ENCODE assay signal across 1 cellular context in genomic region chr3:52528596-52529375, GRCh38.
TF ChIP-seq lines count a peak whose summit lies in the region.

No MANE protein-coding gene starts in this region.

TF ChIP-seq in GM12878, 131 proteins besides CTCF, POLR2A, EP300 and RAD21:
- TF ChIP-seq POU2F2 (IDR thresholded peaks at IDR 0.05; ENCODE audit: borderline replicate concordance, low read depth, low read length) (no peak), KAT2A (conservative IDR thresholded peaks at IDR 0.05; ENCODE audit: control insufficient read depth, low read depth, low read length) (no peak), SMC3 (IDR thresholded peaks at IDR 0.05; ENCODE audit: borderline replicate concordance, low read length) (no peak), BCL3 (IDR thresholded peaks at IDR 0.05; ENCODE audit: borderline replicate concordance, insufficient read depth, low read depth, low read length, poor library complexity, severe bottlenecking) (no peak), GABPA (IDR thresholded peaks at IDR 0.05; ENCODE audit: low read depth) (no peak), CEBPZ (IDR thresholded peaks at IDR 0.05; ENCODE audit: low read depth, low read length) (no peak), MEF2B (IDR thresholded peaks at IDR 0.05; ENCODE audit: partially characterized antibody, poor library complexity, severe bottlenecking) (no peak), SMAD1 (IDR thresholded peaks at IDR 0.05; ENCODE audit: low read depth, partially characterized antibody) (no peak), BCLAF1 (IDR thresholded peaks at IDR 0.05) (no peak), TCF3 (IDR thresholded peaks at IDR 0.05; ENCODE audit: borderline replicate concordance, insufficient read depth, low read depth, low read length) (no peak), CBX3 (IDR thresholded peaks at IDR 0.05; ENCODE audit: borderline replicate concordance, low read depth) (no peak), ZNF217 (IDR thresholded peaks at IDR 0.05) (no peak), SREBF1 (IDR thresholded peaks at IDR 0.05; ENCODE audit: low read length) (no peak), IRF3 (IDR thresholded peaks at IDR 0.05) (no peak)
